Comparison of ENCODE assay signal across 10 cellular contexts in the genomic region with DNA sequence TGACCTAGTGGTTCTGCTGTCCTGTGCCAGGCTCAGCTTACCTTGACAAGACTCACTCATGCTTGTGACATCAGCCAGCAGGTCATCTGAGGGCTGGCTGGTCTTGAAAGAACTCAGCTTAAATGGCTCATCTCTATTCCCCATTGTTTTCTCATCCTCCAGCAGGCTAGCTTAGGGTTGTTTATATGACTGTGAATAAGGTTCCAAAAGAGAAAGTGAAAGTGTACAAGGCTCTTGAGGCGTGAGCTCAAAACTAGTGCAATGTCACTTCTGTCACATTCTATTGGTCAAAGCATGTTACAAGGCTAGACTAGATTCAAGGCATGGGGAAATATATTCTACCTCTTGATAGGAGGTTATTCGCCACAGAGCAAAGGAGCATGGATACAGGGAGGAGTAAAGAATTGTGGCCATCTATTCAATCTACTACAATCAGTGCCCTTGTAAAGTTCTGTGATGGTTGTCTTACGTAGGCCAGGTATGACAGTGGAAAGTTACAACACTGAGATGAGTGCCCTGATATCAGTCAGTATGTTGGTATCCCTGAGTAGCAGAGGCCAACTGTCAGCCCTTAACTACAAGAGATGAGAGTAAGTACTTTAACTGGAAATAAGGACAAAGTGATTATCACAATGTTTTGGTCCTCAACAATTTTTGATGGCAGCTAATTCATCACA. TPM values are rescaled to one million over a fixed set of nuclear protein-coding genes. Genes with fewer than 3 reads are reported as not detected.
DNase-seq lines count a peak whose midpoint lies in the region; ATAC-seq, FAIRE-seq and TF ChIP-seq lines count a peak whose summit lies in the region.
"Had no signal": no experiment of that assay in that cellular context is flagged by ENCODE, and none has a peak within 500 bp of the region (broad histone marks: within the 10 kb centered on the region; RNA-seq: fewer than 3 reads in every experiment).

No MANE protein-coding gene starts in this region.

- no peak for FAIRE-seq in GM12891 (lab: Jason Lieb, UNC)
- FAIRE-seq: keratinocyte had no signal

- TF ChIP-seq CTCF in left ventricle myocardium inferior (IDR thresholded peaks at IDR 0.05; ENCODE audit: borderline replicate concordance), result no peak

- intact Hi-C loops in left ventricle myocardium inferior (cut with micrococcal nuclease), result no loop called here
- intact Hi-C loops in cardiac septum (cut with DNase I), result no loop called here

- peak overlapping the region; percentile 12 for H3K27ac ChIP-seq in left ventricle myocardium inferior (replicated peaks)

- peaks cover 18% of the 10 kb centered on the region for H3K9me3 ChIP-seq in left ventricle myocardium inferior (replicated peaks)

- TF ChIP-seq POLR2A in GM12891 (IDR thresholded peaks at IDR 0.05; ENCODE audit: low read depth, low read length), result no peak

- no peaks in the 10 kb centered on the region for H3K4me1 ChIP-seq in left ventricle myocardium inferior

- H3K36me3 ChIP-seq in left ventricle myocardium inferior, result no peaks in the 10 kb centered on the region

- H3K4me3 ChIP-seq in left ventricle myocardium inferior, result no peak overlapping the region

- ATAC-seq in HG02938 (IDR thresholded peaks at IDR 0.05; ENCODE audit: unreplicated experiment) (no peak), HG03175 (IDR thresholded peaks at IDR 0.05; ENCODE audit: unreplicated experiment) (no peak)

- no peak for DNase-seq in left ventricle myocardium inferior
- DNase-seq in cardiac septum (ENCODE audit: low spot score), result no peak
- DNase-seq in NAMALWA (ENCODE audit: low spot score), result peak; percentile 29
- peak; percentile 35 for DNase-seq in dermis blood vessel endothelial cell
- no peak for DNase-seq in GM12891 (ENCODE audit: insufficient read length, low spot score)
- DNase-seq in foreskin melanocyte, result no peak
- DNase-seq: anterior cingulate cortex had no signal

- H3K27me3 ChIP-seq in left ventricle myocardium inferior (ENCODE audit: low read depth), result no peaks in the 10 kb centered on the region

TF ChIP-seq in GM12891, 5 proteins besides CTCF, POLR2A, EP300 and RAD21:
- no peak for TF ChIP-seq TAF1 (IDR thresholded peaks at IDR 0.05; ENCODE audit: low read depth, low read length)
- no peak for TF ChIP-seq SPI1 (IDR thresholded peaks at IDR 0.05; ENCODE audit: low read depth, low read length)
- TF ChIP-seq POU2F2 (IDR thresholded peaks at IDR 0.05; ENCODE audit: low read depth, low read length), result no peak
- TF ChIP-seq POLR2AphosphoS5 (IDR thresholded peaks at IDR 0.05; ENCODE audit: low read depth, low read length), result no peak
- TF ChIP-seq PAX5 (IDR thresholded peaks at IDR 0.05; ENCODE audit: insufficient read depth, low read length, severe bottlenecking), result no peak

RNA-seq across cellular contexts. Expression of a gene that starts 19.8 kb away (rescaled TPM):
- total RNA-seq in left ventricle myocardium inferior (41.8 TPM), cardiac septum (33.0 TPM), dermis blood vessel endothelial cell (11.2 and 11.5 TPM in 2 replicates)
- polyA plus RNA-seq in GM12891 (2012; ENCODE audit: low read depth, missing spikeins), result 6.7 TPM

RNA-seq across cellular contexts. Expression of a gene that starts 20.2 kb away (rescaled TPM):
- total RNA-seq in left ventricle myocardium inferior (1.0 TPM), cardiac septum (1.00 TPM), dermis blood vessel endothelial cell (1.7 and 1.8 TPM in 2 replicates)
- polyA plus RNA-seq in GM12891 (2012; ENCODE audit: low read depth, missing spikeins), result 0.06 TPM

Comparison
In these comparisons a context has a peak if more than half of its experiments do, and no peak if none do; other contexts are left out.
1. DNase-seq: peak in NAMALWA (single experiment) and dermis blood vessel endothelial cell (single experiment); none in left ventricle myocardium inferior (single experiment), cardiac septum (single experiment), GM12891 (single experiment) and foreskin melanocyte (single experiment).